In genomic region chr1:86489242-86489878, GRCh38 we compare ENCODE assay signal across 29 cellular contexts. TPM values are rescaled to one million over a fixed set of nuclear protein-coding genes. Genes with fewer than 3 reads are reported as not detected.
"Had no signal": no experiment of that assay in that cellular context is flagged by ENCODE, and none has a peak within 500 bp of the region (broad histone marks: within the 10 kb centered on the region; RNA-seq: fewer than 3 reads in every experiment).

No MANE protein-coding gene starts in this region.

- H3K4me3 ChIP-seq: K562 had no signal

- H3K9ac ChIP-seq: KMS-11, SK-N-SH had no signal

- H3K36me3 Mint-ChIP-seq: IgD-negative memory B cell, T-cell had no signal

- H3K9me3 Mint-ChIP-seq: IgD-negative memory B cell, T-cell had no signal

- H3K27ac ChIP-seq: HL-60, KMS-11, RWPE1 had no signal

- H3K4me3 Mint-ChIP-seq: IgD-negative memory B cell, T-cell had no signal

- H3K4me1 Mint-ChIP-seq: T-cell had no signal

- H3K4me2 ChIP-seq: KMS-11, SK-N-SH had no signal

- DNase-seq: MV-4-11; NCI-H1048; NCI-H1105; NCI-H1417 treated with DMSO at 0.1 percent for 48 hours; NCI-H146; NCI-H1694 treated with DMSO at 0.1 percent for 48 hours; NCI-H2029; NCI-H2081 treated with DMSO at 0.1 percent for 48 hours; NCI-H345; NCI-H446 treated with DMSO at 0.1 percent for 48 hours; NCI-H510A treated with DMSO at 0.1 percent for 48 hours; NCI-H526; NCI-H748 treated with DMSO at 0.1 percent for 48 hours; NK-92 treated with Interleukin-12 subunit alpha and Interleukin-12 subunit beta, amount 100 ng/mL, for 24 hours; PC-3; SHP77; SK-N-SH; SW 1271; T-cell had no signal

- ATAC-seq: K562, Panc1, PC-3, T-cell had no signal

- H3K9me3 ChIP-seq: SK-N-SH had no signal

- H3K27ac Mint-ChIP-seq: IgD-negative memory B cell, T-cell had no signal

- H3K9me2 ChIP-seq: SK-N-SH had no signal

RNA-seq across cellular contexts. Expression of gene CLCA1, which starts 20.6 kb away (rescaled TPM):
- total RNA-seq: LHCN-M2, MCF 10A, OCI-LY7, PC-3, SK-MEL-5 had no signal
- polyA plus RNA-seq: IgD-negative memory B cell, SK-N-SH had no signal

RNA-seq across cellular contexts. Expression of gene CLCA4, which starts 57.5 kb away (rescaled TPM):
- total RNA-seq: K562, LHCN-M2, MCF 10A, OCI-LY7, PC-3, SK-MEL-5, T-cell had no signal
- polyA plus RNA-seq: K562, SK-N-SH had no signal
